Comparison of ENCODE assay signal across 1 cellular context in the genomic region with DNA sequence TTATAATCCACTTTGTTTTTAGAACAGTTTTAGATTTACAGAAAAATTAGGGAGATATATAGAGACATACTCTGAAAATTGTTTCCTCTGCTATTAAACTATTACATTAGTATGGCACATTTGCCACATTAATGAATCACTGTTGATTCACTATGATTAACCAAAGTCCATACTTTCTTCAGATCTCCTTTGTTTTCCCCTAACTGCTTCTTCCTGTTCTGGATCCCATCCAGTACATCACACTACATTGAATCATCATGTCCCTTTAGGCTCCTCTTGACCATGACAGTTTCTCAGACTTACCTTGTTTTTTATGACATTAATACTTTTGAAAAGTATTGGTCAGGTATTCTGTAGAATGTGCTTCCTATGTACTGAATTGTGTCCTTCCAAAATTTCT.
TF ChIP-seq lines count a peak whose summit lies in the region.

No MANE protein-coding gene starts in this region.

TF ChIP-seq in GM23338, 12 proteins besides CTCF, POLR2A, EP300 and RAD21 (continued from another document):
- TF ChIP-seq, protein P1, sequence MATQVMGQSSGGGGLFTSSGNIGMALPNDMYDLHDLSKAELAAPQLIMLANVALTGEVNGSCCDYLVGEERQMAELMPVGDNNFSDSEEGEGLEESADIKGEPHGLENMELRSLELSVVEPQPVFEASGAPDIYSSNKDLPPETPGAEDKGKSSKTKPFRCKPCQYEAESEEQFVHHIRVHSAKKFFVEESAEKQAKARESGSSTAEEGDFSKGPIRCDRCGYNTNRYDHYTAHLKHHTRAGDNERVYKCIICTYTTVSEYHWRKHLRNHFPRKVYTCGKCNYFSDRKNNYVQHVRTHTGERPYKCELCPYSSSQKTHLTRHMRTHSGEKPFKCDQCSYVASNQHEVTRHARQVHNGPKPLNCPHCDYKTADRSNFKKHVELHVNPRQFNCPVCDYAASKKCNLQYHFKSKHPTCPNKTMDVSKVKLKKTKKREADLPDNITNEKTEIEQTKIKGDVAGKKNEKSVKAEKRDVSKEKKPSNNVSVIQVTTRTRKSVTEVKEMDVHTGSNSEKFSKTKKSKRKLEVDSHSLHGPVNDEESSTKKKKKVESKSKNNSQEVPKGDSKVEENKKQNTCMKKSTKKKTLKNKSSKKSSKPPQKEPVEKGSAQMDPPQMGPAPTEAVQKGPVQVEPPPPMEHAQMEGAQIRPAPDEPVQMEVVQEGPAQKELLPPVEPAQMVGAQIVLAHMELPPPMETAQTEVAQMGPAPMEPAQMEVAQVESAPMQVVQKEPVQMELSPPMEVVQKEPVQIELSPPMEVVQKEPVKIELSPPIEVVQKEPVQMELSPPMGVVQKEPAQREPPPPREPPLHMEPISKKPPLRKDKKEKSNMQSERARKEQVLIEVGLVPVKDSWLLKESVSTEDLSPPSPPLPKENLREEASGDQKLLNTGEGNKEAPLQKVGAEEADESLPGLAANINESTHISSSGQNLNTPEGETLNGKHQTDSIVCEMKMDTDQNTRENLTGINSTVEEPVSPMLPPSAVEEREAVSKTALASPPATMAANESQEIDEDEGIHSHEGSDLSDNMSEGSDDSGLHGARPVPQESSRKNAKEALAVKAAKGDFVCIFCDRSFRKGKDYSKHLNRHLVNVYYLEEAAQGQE (IDR thresholded peaks at IDR 0.05; ENCODE audit: unreplicated experiment): no peak
- TF ChIP-seq ZNF114 (CRISPR knock-in tag; IDR thresholded peaks at IDR 0.05): no peak
- TF ChIP-seq, protein P2, sequence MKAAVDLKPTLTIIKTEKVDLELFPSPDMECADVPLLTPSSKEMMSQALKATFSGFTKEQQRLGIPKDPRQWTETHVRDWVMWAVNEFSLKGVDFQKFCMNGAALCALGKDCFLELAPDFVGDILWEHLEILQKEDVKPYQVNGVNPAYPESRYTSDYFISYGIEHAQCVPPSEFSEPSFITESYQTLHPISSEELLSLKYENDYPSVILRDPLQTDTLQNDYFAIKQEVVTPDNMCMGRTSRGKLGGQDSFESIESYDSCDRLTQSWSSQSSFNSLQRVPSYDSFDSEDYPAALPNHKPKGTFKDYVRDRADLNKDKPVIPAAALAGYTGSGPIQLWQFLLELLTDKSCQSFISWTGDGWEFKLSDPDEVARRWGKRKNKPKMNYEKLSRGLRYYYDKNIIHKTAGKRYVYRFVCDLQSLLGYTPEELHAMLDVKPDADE (IDR thresholded peaks at IDR 0.05): no peak
- TF ChIP-seq STAT1 (IDR thresholded peaks at IDR 0.05; ENCODE audit: unreplicated experiment): no peak
